ENCODE assay signal across 16 cellular contexts in genomic region chr16:49462356-49462988, GRCh38.
A peak's percentile ranks its signal among the peaks of the same experiment; 100 is the strongest.
DNase-seq lines count a peak whose midpoint lies in the region; ATAC-seq and TF ChIP-seq lines count a peak whose summit lies in the region.
"Had no signal": no experiment of that assay in that cellular context is flagged by ENCODE, and none has a peak within 500 bp of the region (broad histone marks: within the 10 kb centered on the region; RNA-seq: fewer than 3 reads in every experiment).

No MANE protein-coding gene starts in this region.

- H2AFZ ChIP-seq in MM.1S (ENCODE audit: low read length), result no peak overlapping the region

- H3K4me1 Mint-ChIP-seq in natural killer cell, result peaks cover 15 to 27% of the 10 kb centered on the region in 2 donors
- peaks cover 16 to 19% of the 10 kb centered on the region in 2 donors for H3K4me1 Mint-ChIP-seq in natural killer cell treated with Interleukin-12 subunit alpha and Interleukin-12 subunit beta and Interleukin-15 and Interleukin-18, amount 100 ng/mL, for 72 hours (ENCODE audit: low read depth in 2 of 2)
- peaks cover 38% of the 10 kb centered on the region for H3K4me1 Mint-ChIP-seq in central memory CD8-positive, alpha-beta T cell

- H3K79me2 ChIP-seq in MM.1S (ENCODE audit: low read length), result 0 out of 2 replicates have a peak, but pooled peaks cover 3% of the 10 kb centered on the region

- intact Hi-C loops in natural killer cell (cut with micrococcal nuclease), result no loop called here

- H3K4me3 Mint-ChIP-seq in natural killer cell, result peak overlapping the region; percentile 0
- no peak overlapping the region for H3K4me3 Mint-ChIP-seq in natural killer cell treated with Interleukin-12 subunit alpha and Interleukin-12 subunit beta and Interleukin-15 and Interleukin-18, amount 100 ng/mL, for 72 hours
- no peak overlapping the region for H3K4me3 Mint-ChIP-seq in central memory CD8-positive, alpha-beta T cell

- ATAC-seq in natural killer cell, result no peak
- no peak for ATAC-seq in natural killer cell treated with Interleukin-12 subunit alpha and Interleukin-12 subunit beta and Interleukin-15 and Interleukin-18, amount 100 ng/mL, for 72 hours
- no peak for ATAC-seq in central memory CD8-positive, alpha-beta T cell (replicated peaks; ENCODE audit: extremely low read depth, poor library complexity, severe bottlenecking)
- ATAC-seq in GM21367 (IDR thresholded peaks at IDR 0.05; ENCODE audit: unreplicated experiment), result no peak
- ATAC-seq: left cardiac atrium, Panc1 had no signal

- H3K27me3 ChIP-seq in MM.1S (replicated peaks; ENCODE audit: insufficient read depth, low read length), result no peaks in the 10 kb centered on the region
- H3K27me3 ChIP-seq: BE2C had no signal

- no peaks in the 10 kb centered on the region for H3K9me2 ChIP-seq in MM.1S (replicated peaks; ENCODE audit: insufficient read depth, low read length)

- peaks cover 10% of the 10 kb centered on the region; the same call in 1 of the 2 replicates for H3F3A ChIP-seq in MM.1S (ENCODE audit: insufficient read depth, low read length)

- peak overlapping the region; percentile 87 for H3K9ac ChIP-seq in MM.1S (ENCODE audit: low read length)

- H3K27ac Mint-ChIP-seq in natural killer cell, result no peak overlapping the region
- no peak overlapping the region for H3K27ac Mint-ChIP-seq in natural killer cell treated with Interleukin-12 subunit alpha and Interleukin-12 subunit beta and Interleukin-15 and Interleukin-18, amount 100 ng/mL, for 72 hours
- H3K27ac Mint-ChIP-seq in central memory CD8-positive, alpha-beta T cell (ENCODE audit: low read depth), result peak overlapping the region; percentile 98

- peak overlapping the region; percentile 54 for H3K4me2 ChIP-seq in MM.1S (ENCODE audit: low read depth, low read length)

- no peaks in the 10 kb centered on the region for H3K36me3 Mint-ChIP-seq in natural killer cell
- no peaks in the 10 kb centered on the region for H3K36me3 Mint-ChIP-seq in natural killer cell treated with Interleukin-12 subunit alpha and Interleukin-12 subunit beta and Interleukin-15 and Interleukin-18, amount 100 ng/mL, for 72 hours
- peaks cover 6% of the 10 kb centered on the region for H3K36me3 Mint-ChIP-seq in central memory CD8-positive, alpha-beta T cell (ENCODE audit: insufficient read depth)

- DNase-seq in natural killer cell (no peak), MM.1S (no peak), NCI-H524 (lab: John Stamatoyannopoulos, UW) (no peak), NCI-H226 (no peak)
- no peak for DNase-seq in natural killer cell treated with Interleukin-12 subunit alpha and Interleukin-12 subunit beta and Interleukin-15 and Interleukin-18, amount 100 ng/mL, for 72 hours (ENCODE audit: low spot score)
- no peak for DNase-seq in central memory CD8-positive, alpha-beta T cell (ENCODE audit: low spot score in 2 of 2)
- DNase-seq: anterior cingulate cortex, BE2C, left cardiac atrium, NCI-H2081, NCI-H524 treated with DMSO at 0.1 percent for 48 hours had no signal

- no peaks in the 10 kb centered on the region for H3K9me3 Mint-ChIP-seq in natural killer cell
- no peaks in the 10 kb centered on the region for H3K9me3 Mint-ChIP-seq in natural killer cell treated with Interleukin-12 subunit alpha and Interleukin-12 subunit beta and Interleukin-15 and Interleukin-18, amount 100 ng/mL, for 72 hours
- H3K9me3 Mint-ChIP-seq in central memory CD8-positive, alpha-beta T cell, result no peaks in the 10 kb centered on the region

- H3K4me3 ChIP-seq in MM.1S (ENCODE audit: low read length), result peak overlapping the region; percentile 28
- H3K4me3 ChIP-seq: SK-N-MC, skin epidermis, tibial nerve had no signal

- peak overlapping the region; percentile 96; the same call in 1 of the 2 replicates for H3K27ac ChIP-seq in MM.1S (ENCODE audit: low read length)
- H3K27ac ChIP-seq: SK-N-MC, tibial nerve had no signal

- H3K27me3 Mint-ChIP-seq in natural killer cell (ENCODE audit: low read depth in 2 of 2), result peaks cover 12 to 18% of the 10 kb centered on the region in 2 donors
- H3K27me3 Mint-ChIP-seq in natural killer cell treated with Interleukin-12 subunit alpha and Interleukin-12 subunit beta and Interleukin-15 and Interleukin-18, amount 100 ng/mL, for 72 hours, result peaks cover 12 to 18% of the 10 kb centered on the region in 2 donors
- H3K27me3 Mint-ChIP-seq in central memory CD8-positive, alpha-beta T cell, result no peaks in the 10 kb centered on the region

- H3K9me3 ChIP-seq in MM.1S (replicated peaks; ENCODE audit: insufficient read depth, low read length), result no peaks in the 10 kb centered on the region
- H3K9me3 ChIP-seq: BE2C, tibial nerve had no signal

- peaks cover 13% of the 10 kb centered on the region for H3K4me1 ChIP-seq in MM.1S (ENCODE audit: low read length)
- H3K4me1 ChIP-seq: BE2C had no signal

- TF ChIP-seq CTCF in natural killer cell (IDR thresholded peaks at IDR 0.05) (no peak), MM.1S (IDR thresholded peaks at IDR 0.05; ENCODE audit: low read length) (no peak)

- H3K36me3 ChIP-seq in MM.1S (replicated peaks; ENCODE audit: insufficient read depth, low read length), result no peaks in the 10 kb centered on the region
- H3K36me3 ChIP-seq: BE2C, tibial nerve had no signal

- H4K20me1 ChIP-seq in MM.1S (ENCODE audit: insufficient read depth, low read length), result no peaks in the 10 kb centered on the region
